ENCODE assay signal across 9 cellular contexts in the genomic region with DNA sequence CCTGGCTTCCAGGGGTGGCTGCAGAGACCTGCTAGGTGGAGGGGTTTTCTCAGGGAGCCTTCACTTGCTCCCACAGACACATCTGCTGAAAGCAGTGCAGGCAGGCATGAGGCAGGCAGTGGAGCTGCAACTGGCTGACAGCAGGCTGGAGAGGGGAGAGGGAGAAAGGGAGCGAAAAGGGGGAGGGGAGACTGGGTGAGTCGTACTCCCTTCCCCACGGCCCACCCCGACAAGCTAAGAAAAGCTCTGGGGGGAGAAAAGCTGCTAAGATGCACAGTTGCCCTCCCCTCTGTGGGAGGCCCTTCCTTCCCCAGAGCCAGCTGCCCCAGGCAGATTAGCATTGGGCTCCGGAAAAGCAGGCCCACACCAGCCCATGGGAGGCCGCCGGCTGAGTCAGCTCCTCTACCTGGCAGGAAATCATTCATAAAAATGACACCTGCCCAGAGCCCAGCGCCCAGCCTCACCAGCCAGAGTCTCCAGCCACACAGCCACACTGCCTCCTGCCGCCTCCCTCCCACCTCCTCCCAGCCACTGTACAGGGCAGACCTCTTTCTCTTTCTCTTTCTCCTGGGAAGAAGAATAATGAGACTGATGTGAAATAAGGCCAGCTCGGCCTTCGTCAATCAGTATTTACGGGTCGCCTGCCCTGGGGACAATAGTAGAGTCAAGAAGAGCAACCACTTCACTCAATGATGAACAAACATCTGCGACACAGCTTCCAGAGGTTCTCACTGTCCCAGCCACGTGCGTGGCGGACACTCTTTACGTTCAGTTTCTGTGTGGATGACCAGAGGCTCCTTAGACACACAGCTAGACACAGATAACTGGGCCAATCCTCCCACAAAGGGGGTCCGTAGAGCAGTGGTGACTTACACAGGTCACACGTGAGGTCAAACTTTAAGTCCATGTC. TPM values are rescaled to one million over a fixed set of nuclear protein-coding genes. Genes with fewer than 3 reads are reported as not detected.
DNase-seq lines count a peak whose midpoint lies in the region; ATAC-seq, FAIRE-seq and TF ChIP-seq lines count a peak whose summit lies in the region.
"Had no signal": no experiment of that assay in that cellular context is flagged by ENCODE, and none has a peak within 500 bp of the region (broad histone marks: within the 10 kb centered on the region; RNA-seq: fewer than 3 reads in every experiment).

No MANE protein-coding gene starts in this region.

- no peak for TF ChIP-seq POLR2A in GM12891 (IDR thresholded peaks at IDR 0.05; ENCODE audit: low read depth, low read length)

- no peak for FAIRE-seq in GM12891 (lab: Jason Lieb, UNC)
- FAIRE-seq: colon had no signal

- H3K27ac ChIP-seq in KOPT-K1 (ENCODE audit: low read depth, low read length, poor library complexity, severe bottlenecking) = peak overlapping the region; percentile 93

- DNase-seq in DMS 273 (lab: John Stamatoyannopoulos, UW; ENCODE audit: unreplicated experiment) (peak; percentile 59), T1000 (lab: John Stamatoyannopoulos, UW) (peak; percentile 5), islet precursor cell (peak; percentile 97), GM12891 (ENCODE audit: insufficient read length, low spot score) (no peak), left ventricle myocardium superior (no peak)

- ATAC-seq in HG02938 (IDR thresholded peaks at IDR 0.05; ENCODE audit: unreplicated experiment) (no peak), GM18520 (IDR thresholded peaks at IDR 0.05; ENCODE audit: unreplicated experiment) (no peak), left ventricle myocardium superior (no peak)

- H3K9me3 ChIP-seq in KOPT-K1 (ENCODE audit: insufficient read depth, low read length, poor library complexity, severe bottlenecking) = no peaks in the 10 kb centered on the region

- intact Hi-C loops in left ventricle myocardium superior (cut with micrococcal nuclease) = no loop called here

- no peaks in the 10 kb centered on the region for H3K36me3 ChIP-seq in KOPT-K1 (ENCODE audit: insufficient read depth, low read length)

TF ChIP-seq in GM12891, 5 proteins besides CTCF, POLR2A, EP300 and RAD21:
- TF ChIP-seq POLR2AphosphoS5 (IDR thresholded peaks at IDR 0.05; ENCODE audit: low read depth, low read length) (no peak), PAX5 (IDR thresholded peaks at IDR 0.05; ENCODE audit: insufficient read depth, low read length, severe bottlenecking) (no peak), POU2F2 (IDR thresholded peaks at IDR 0.05; ENCODE audit: low read depth, low read length) (no peak), TAF1 (IDR thresholded peaks at IDR 0.05; ENCODE audit: low read depth, low read length) (no peak), SPI1 (IDR thresholded peaks at IDR 0.05; ENCODE audit: low read depth, low read length) (no peak)

RNA-seq across cellular contexts. Expression of a gene that starts 7.7 kb away (rescaled TPM):
- polyA plus RNA-seq in GM12891 (2012; ENCODE audit: low read depth, missing spikeins) = not detected
- not detected for total RNA-seq in left ventricle myocardium superior

Comparison
In these comparisons a context has a peak if more than half of its experiments do, and no peak if none do; other contexts are left out.
1. DNase-seq: peak in DMS 273 (single experiment), T1000 (single experiment) and islet precursor cell (single experiment); none in GM12891 (single experiment) and left ventricle myocardium superior (single experiment).